23 cellular contexts compared by ENCODE assay signal in genomic region chr18:8461544-8461943, GRCh38.
DNase-seq lines count a peak whose midpoint lies in the region; ATAC-seq and TF ChIP-seq lines count a peak whose summit lies in the region.
"Had no signal": no experiment of that assay in that cellular context is flagged by ENCODE, and none has a peak within 500 bp of the region (broad histone marks: within the 10 kb centered on the region; RNA-seq: fewer than 3 reads in every experiment).

No MANE protein-coding gene starts in this region.

- H3K9me3 Mint-ChIP-seq in osteocyte (ENCODE audit: unreplicated experiment): no peaks in the 10 kb centered on the region
- H3K9me3 Mint-ChIP-seq: CD8-positive, alpha-beta memory T cell; HFFc6 had no signal

- H3K27me3 ChIP-seq in PC-3 (ENCODE audit: low read length) (no peaks in the 10 kb centered on the region), HAP-1 (ENCODE audit: low read depth) (no peaks in the 10 kb centered on the region)
- no peaks in the 10 kb centered on the region for H3K27me3 ChIP-seq in effector memory CD4-positive, alpha-beta T cell (replicated peaks; ENCODE audit: control insufficient read depth, insufficient read depth, low read length, poor library complexity, severe bottlenecking)
- H3K27me3 ChIP-seq: BLaER1 treated with 17β-estradiol and CSF1 and Interleukin-3, amounts not matched to agents 10 nM and 100 nM had no signal

- no peaks in the 10 kb centered on the region for H3K9me2 ChIP-seq in PC-3 (replicated peaks; ENCODE audit: low read length)

- H3K4me1 ChIP-seq in PC-3 (ENCODE audit: insufficient read depth, low read length) (no peaks in the 10 kb centered on the region), HAP-1 (no peaks in the 10 kb centered on the region)
- H3K4me1 ChIP-seq in effector memory CD4-positive, alpha-beta T cell (ENCODE audit: control insufficient read depth, insufficient read depth, low read length, poor library complexity, severe bottlenecking): no peaks in the 10 kb centered on the region
- H3K4me1 ChIP-seq: BLaER1 treated with 17β-estradiol and CSF1 and Interleukin-3, amounts not matched to agents 10 nM and 100 nM had no signal

- H3K4me2 ChIP-seq in PC-3 (ENCODE audit: low read length): no peak overlapping the region
- H3K4me2 ChIP-seq: BLaER1 treated with 17β-estradiol and CSF1 and Interleukin-3, amounts not matched to agents 10 nM and 100 nM had no signal

- TF ChIP-seq CTCF in PC-3 (conservative IDR thresholded peaks at IDR 0.05; ENCODE audit: low read depth, low read length) (no peak), fibroblast of the aortic adventitia (IDR thresholded peaks at IDR 0.05; ENCODE audit: insufficient read depth, low read length) (no peak), osteocyte (IDR thresholded peaks at IDR 0.05) (no peak)

- ATAC-seq in Right ventricle myocardium inferior: no peak
- peak; percentile 51; the same call in 1 of the 2 replicates for ATAC-seq in PC-3
- ATAC-seq: GM12878 had no signal

- BruUV-seq in PC-3 (replicated peaks; lab: Mats Ljungman, UMichigan): no TSS peak

- no peak overlapping the region for H3K27ac Mint-ChIP-seq in osteocyte (ENCODE audit: unreplicated experiment)
- H3K27ac Mint-ChIP-seq: B cell; CD4-positive, CD25-positive, alpha-beta regulatory T cell; HFFc6; IgD-negative memory B cell had no signal

- intact Hi-C loops in cardiac septum (cut with DNase I): no loop called here
- intact Hi-C loops in Right ventricle myocardium inferior (cut with DNase I): no loop called here
- intact Hi-C loops in PC-3 (cut with micrococcal nuclease): no loop called here

- no peak overlapping the region for H2AFZ ChIP-seq in PC-3 (ENCODE audit: low read length)

- DNase-seq in cardiac septum (ENCODE audit: low spot score) (peak; percentile 29), Right ventricle myocardium inferior (ENCODE audit: missing footprints) (no peak), PC-3 (no peak), fibroblast of the aortic adventitia (ENCODE audit: low read depth) (peak; percentile 5), osteocyte (ENCODE audit: extremely low spot score, unreplicated experiment) (peak; percentile 48), HAP-1 (ENCODE audit: low spot score in 2 of 2) (no peak)
- no peak for DNase-seq in activated CD4-positive, alpha-beta T cell treated with anti-CD3 and anti-CD28 coated beads, Interleukin-2, amount 50 U/mL, for 1 hour
- DNase-seq in effector memory CD4-positive, alpha-beta T cell: no peak
- DNase-seq: 8988T; CD4-positive, CD25-positive, alpha-beta regulatory T cell; CD8-positive, alpha-beta memory T cell; COR-L47; DMS 273 treated with DMSO at 0.1 percent for 48 hours; DMS53; DND-41; EL; HCEC 1CT; HFFc6 had no signal

- H3K36me3 Mint-ChIP-seq in osteocyte (ENCODE audit: unreplicated experiment): no peaks in the 10 kb centered on the region
- H3K36me3 Mint-ChIP-seq: CD4-positive, CD25-positive, alpha-beta regulatory T cell; CD8-positive, alpha-beta memory T cell had no signal

- no peak overlapping the region for H3K4me3 Mint-ChIP-seq in osteocyte (ENCODE audit: unreplicated experiment)
- H3K4me3 Mint-ChIP-seq: B cell; CD4-positive, CD25-positive, alpha-beta regulatory T cell; HFFc6; IgD-negative memory B cell had no signal

- in situ Hi-C loops in HAP-1 (cut with MboI; ENCODE audit: low sequenced_read_pairs): no loop called here

- no peaks in the 10 kb centered on the region for H3K4me1 Mint-ChIP-seq in osteocyte (ENCODE audit: unreplicated experiment)
- H3K4me1 Mint-ChIP-seq: B cell; CD4-positive, CD25-positive, alpha-beta regulatory T cell; CD8-positive, alpha-beta memory T cell; IgD-negative memory B cell had no signal

- no peaks in the 10 kb centered on the region for H3K79me2 ChIP-seq in PC-3 (ENCODE audit: low read length)

- CTCF ChIA-PET in PC-3 (lab: Charles Lee): no interaction called here

- POLR2A ChIA-PET in PC-3 (lab: Charles Lee; ENCODE audit: unreplicated experiment): no interaction called here

- H3K36me3 ChIP-seq in PC-3 (ENCODE audit: low read depth, low read length): no peaks in the 10 kb centered on the region
- H3K36me3 ChIP-seq in HAP-1 (replicated peaks): no peaks in the 10 kb centered on the region
- H3K36me3 ChIP-seq in effector memory CD4-positive, alpha-beta T cell (ENCODE audit: control insufficient read depth, insufficient read depth, low read length): no peaks in the 10 kb centered on the region
- H3K36me3 ChIP-seq: BLaER1 treated with 17β-estradiol and CSF1 and Interleukin-3, amounts not matched to agents 10 nM and 100 nM had no signal

- no peaks in the 10 kb centered on the region for H4K20me1 ChIP-seq in PC-3 (ENCODE audit: low read length)
- H4K20me1 ChIP-seq: BLaER1 treated with 17β-estradiol and CSF1 and Interleukin-3, amounts not matched to agents 10 nM and 100 nM had no signal

- H3K4me3 ChIP-seq in PC-3 (ENCODE audit: low read length): no peak overlapping the region
- H3K4me3 ChIP-seq in fibroblast of the aortic adventitia (ENCODE audit: low read depth, low read length): no peak overlapping the region
- H3K4me3 ChIP-seq in HAP-1: no peak overlapping the region
- no peak overlapping the region for H3K4me3 ChIP-seq in effector memory CD4-positive, alpha-beta T cell (ENCODE audit: insufficient read depth, low read depth, low read length, poor library complexity, severe bottlenecking)
- H3K4me3 ChIP-seq: BLaER1 treated with 17β-estradiol and CSF1 and Interleukin-3, amounts not matched to agents 10 nM and 100 nM; GM12878 had no signal

- no peaks in the 10 kb centered on the region for H3F3A ChIP-seq in PC-3 (ENCODE audit: low read length, unreplicated experiment)

- H3K9me3 ChIP-seq in PC-3 (ENCODE audit: low read length) (no peaks in the 10 kb centered on the region), HAP-1 (no peaks in the 10 kb centered on the region)
- no peaks in the 10 kb centered on the region for H3K9me3 ChIP-seq in effector memory CD4-positive, alpha-beta T cell (ENCODE audit: control insufficient read depth, low read length)
- H3K9me3 ChIP-seq: BLaER1 treated with 17β-estradiol and CSF1 and Interleukin-3, amounts not matched to agents 10 nM and 100 nM had no signal

- no peak overlapping the region for H3K9ac ChIP-seq in PC-3 (ENCODE audit: low read length)
- H3K9ac ChIP-seq: BLaER1 treated with 17β-estradiol and CSF1 and Interleukin-3, amounts not matched to agents 10 nM and 100 nM had no signal

- no peak overlapping the region for H3K27ac ChIP-seq in PC-3 (ENCODE audit: low read length)
- no peak overlapping the region for H3K27ac ChIP-seq in effector memory CD4-positive, alpha-beta T cell (ENCODE audit: insufficient read depth, low read length, poor library complexity, severe bottlenecking)
- H3K27ac ChIP-seq: BLaER1 treated with 17β-estradiol and CSF1 and Interleukin-3, amounts not matched to agents 10 nM and 100 nM; HL-60 had no signal

- peaks cover 37% of the 10 kb centered on the region for H3K27me3 Mint-ChIP-seq in osteocyte (ENCODE audit: unreplicated experiment)
- H3K27me3 Mint-ChIP-seq: IgD-negative memory B cell had no signal

Comparison
In these comparisons a context has a peak if more than half of its experiments do, and no peak if none do; other contexts are left out.
1. DNase-seq: peak in cardiac septum (single experiment), fibroblast of the aortic adventitia (single experiment) and osteocyte (single experiment); none in Right ventricle myocardium inferior (single experiment), PC-3 (single experiment), HAP-1 (0 of 2), activated CD4-positive, alpha-beta T cell treated with anti-CD3 and anti-CD28 coated beads, Interleukin-2, amount 50 U/mL, for 1 hour (single experiment) and effector memory CD4-positive, alpha-beta T cell (0 of 3).